1 cellular context compared by ENCODE assay signal in the genomic region with DNA sequence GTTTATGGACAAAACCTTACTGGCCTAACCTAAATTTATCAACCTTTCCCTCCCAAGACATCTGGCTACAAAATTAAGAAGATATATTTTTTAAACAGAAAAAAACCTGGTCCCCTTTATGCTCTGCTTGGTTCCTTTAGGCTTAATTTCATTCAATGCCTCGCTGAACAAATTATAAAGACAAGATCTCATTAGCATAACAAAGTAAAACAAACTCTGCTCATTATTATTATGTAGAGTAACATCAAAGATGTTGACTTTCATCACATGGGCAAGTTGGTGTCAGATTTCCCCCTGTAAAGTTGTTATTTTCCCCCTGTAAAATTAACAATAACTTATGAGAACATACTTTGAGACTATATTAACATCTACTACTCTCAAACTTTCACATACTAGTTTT.
TF ChIP-seq lines count a peak whose summit lies in the region.

No MANE protein-coding gene starts in this region.

TF ChIP-seq in SK-N-SH, 30 proteins besides CTCF, POLR2A, EP300 and RAD21 (continued from another document):
- TF ChIP-seq, protein P1, sequence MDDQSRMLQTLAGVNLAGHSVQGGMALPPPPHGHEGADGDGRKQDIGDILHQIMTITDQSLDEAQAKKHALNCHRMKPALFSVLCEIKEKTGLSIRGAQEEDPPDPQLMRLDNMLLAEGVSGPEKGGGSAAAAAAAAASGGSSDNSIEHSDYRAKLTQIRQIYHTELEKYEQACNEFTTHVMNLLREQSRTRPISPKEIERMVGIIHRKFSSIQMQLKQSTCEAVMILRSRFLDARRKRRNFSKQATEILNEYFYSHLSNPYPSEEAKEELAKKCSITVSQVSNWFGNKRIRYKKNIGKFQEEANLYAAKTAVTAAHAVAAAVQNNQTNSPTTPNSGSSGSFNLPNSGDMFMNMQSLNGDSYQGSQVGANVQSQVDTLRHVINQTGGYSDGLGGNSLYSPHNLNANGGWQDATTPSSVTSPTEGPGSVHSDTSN (IDR thresholded peaks at IDR 0.05): no peak
- no peak for TF ChIP-seq TCF12 (IDR thresholded peaks at IDR 0.05)
- no peak for TF ChIP-seq NFIC (IDR thresholded peaks at IDR 0.05; ENCODE audit: borderline replicate concordance)
- no peak for TF ChIP-seq RFX5 (IDR thresholded peaks at IDR 0.05; ENCODE audit: low read length)
- TF ChIP-seq CHD2 (IDR thresholded peaks at IDR 0.05; ENCODE audit: low read length, partially characterized antibody): no peak
- TF ChIP-seq ELF1 (IDR thresholded peaks at IDR 0.05): no peak
- TF ChIP-seq, protein P2, sequence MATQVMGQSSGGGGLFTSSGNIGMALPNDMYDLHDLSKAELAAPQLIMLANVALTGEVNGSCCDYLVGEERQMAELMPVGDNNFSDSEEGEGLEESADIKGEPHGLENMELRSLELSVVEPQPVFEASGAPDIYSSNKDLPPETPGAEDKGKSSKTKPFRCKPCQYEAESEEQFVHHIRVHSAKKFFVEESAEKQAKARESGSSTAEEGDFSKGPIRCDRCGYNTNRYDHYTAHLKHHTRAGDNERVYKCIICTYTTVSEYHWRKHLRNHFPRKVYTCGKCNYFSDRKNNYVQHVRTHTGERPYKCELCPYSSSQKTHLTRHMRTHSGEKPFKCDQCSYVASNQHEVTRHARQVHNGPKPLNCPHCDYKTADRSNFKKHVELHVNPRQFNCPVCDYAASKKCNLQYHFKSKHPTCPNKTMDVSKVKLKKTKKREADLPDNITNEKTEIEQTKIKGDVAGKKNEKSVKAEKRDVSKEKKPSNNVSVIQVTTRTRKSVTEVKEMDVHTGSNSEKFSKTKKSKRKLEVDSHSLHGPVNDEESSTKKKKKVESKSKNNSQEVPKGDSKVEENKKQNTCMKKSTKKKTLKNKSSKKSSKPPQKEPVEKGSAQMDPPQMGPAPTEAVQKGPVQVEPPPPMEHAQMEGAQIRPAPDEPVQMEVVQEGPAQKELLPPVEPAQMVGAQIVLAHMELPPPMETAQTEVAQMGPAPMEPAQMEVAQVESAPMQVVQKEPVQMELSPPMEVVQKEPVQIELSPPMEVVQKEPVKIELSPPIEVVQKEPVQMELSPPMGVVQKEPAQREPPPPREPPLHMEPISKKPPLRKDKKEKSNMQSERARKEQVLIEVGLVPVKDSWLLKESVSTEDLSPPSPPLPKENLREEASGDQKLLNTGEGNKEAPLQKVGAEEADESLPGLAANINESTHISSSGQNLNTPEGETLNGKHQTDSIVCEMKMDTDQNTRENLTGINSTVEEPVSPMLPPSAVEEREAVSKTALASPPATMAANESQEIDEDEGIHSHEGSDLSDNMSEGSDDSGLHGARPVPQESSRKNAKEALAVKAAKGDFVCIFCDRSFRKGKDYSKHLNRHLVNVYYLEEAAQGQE (IDR thresholded peaks at IDR 0.05; ENCODE audit: low read depth, low read length): no peak
- TF ChIP-seq, protein P3, sequence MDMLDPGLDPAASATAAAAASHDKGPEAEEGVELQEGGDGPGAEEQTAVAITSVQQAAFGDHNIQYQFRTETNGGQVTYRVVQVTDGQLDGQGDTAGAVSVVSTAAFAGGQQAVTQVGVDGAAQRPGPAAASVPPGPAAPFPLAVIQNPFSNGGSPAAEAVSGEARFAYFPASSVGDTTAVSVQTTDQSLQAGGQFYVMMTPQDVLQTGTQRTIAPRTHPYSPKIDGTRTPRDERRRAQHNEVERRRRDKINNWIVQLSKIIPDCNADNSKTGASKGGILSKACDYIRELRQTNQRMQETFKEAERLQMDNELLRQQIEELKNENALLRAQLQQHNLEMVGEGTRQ (IDR thresholded peaks at IDR 0.05; ENCODE audit: borderline replicate concordance, low read depth, low read length): no peak
- TF ChIP-seq, protein P4, sequence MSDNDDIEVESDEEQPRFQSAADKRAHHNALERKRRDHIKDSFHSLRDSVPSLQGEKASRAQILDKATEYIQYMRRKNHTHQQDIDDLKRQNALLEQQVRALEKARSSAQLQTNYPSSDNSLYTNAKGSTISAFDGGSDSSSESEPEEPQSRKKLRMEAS (IDR thresholded peaks at IDR 0.05; ENCODE audit: low read depth): no peak
- TF ChIP-seq RXRA (IDR thresholded peaks at IDR 0.05; ENCODE audit: borderline replicate concordance, low read depth): no peak
- no peak for TF ChIP-seq SMC3 (IDR thresholded peaks at IDR 0.05; ENCODE audit: low read depth, low read length)
- TF ChIP-seq MXI1 (IDR thresholded peaks at IDR 0.05; ENCODE audit: low read depth, low read length): no peak
- no peak for TF ChIP-seq TAF1 (IDR thresholded peaks at IDR 0.05; ENCODE audit: borderline replicate concordance, low read depth, low read length)
- TF ChIP-seq RCOR1 (IDR thresholded peaks at IDR 0.05; ENCODE audit: low read length): no peak
- TF ChIP-seq GATA2 (CRISPR knock-in tag; IDR thresholded peaks at IDR 0.05): no peak
